Comparison of ENCODE assay signal across 19 cellular contexts in the genomic region with DNA sequence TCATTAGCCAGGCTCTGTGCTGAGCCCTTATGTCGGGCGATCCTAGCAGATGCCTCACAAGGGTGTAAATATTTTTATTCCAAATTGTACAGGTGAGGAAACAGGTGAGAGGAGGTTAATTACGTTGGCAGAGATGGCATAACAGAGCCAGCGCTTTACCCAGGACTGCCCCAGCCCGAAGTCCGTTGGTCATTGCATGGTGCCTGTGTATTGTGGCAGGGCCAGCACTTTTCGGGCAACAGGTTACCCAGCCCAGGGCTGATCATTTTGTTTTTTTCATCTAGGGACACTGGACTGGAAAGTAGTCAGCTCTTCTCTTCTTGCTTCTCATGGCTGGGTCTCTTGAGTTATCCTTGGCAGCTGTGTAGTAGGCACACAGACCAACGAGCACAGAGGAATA.
DNase-seq lines count a peak whose midpoint lies in the region; ATAC-seq, FAIRE-seq and TF ChIP-seq lines count a peak whose summit lies in the region.
"Had no signal": no experiment of that assay in that cellular context is flagged by ENCODE, and none has a peak within 500 bp of the region (broad histone marks: within the 10 kb centered on the region; RNA-seq: fewer than 3 reads in every experiment).

No MANE protein-coding gene starts in this region.

- H4K20me1 ChIP-seq in HepG2 (ENCODE audit: insufficient read depth, low read length) = no peaks in the 10 kb centered on the region
- H4K20me1 ChIP-seq: BLaER1 treated with 17β-estradiol and CSF1 and Interleukin-3, amounts not matched to agents 10 nM and 100 nM had no signal

- H3K36me3 ChIP-seq in liver (ENCODE audit: control insufficient read depth in 4 of 4, insufficient read depth in 3 of 4, low read depth in 1 of 4, low read length in 3 of 4) = no peaks in the 10 kb centered on the region
- H3K36me3 ChIP-seq in HepG2 (replicated peaks in 1 of 2; ENCODE audit: control insufficient read depth in 1 of 2, insufficient read depth in 2 of 2, low read length in 2 of 2) = no peaks in the 10 kb centered on the region
- no peaks in the 10 kb centered on the region for H3K36me3 ChIP-seq in right lobe of liver
- no peaks in the 10 kb centered on the region for H3K36me3 ChIP-seq in upper lobe of right lung
- H3K36me3 ChIP-seq in transverse colon = no peaks in the 10 kb centered on the region
- H3K36me3 ChIP-seq: BLaER1 treated with 17β-estradiol and CSF1 and Interleukin-3, amounts not matched to agents 10 nM and 100 nM had no signal

- no peaks in the 10 kb centered on the region for H3K9me3 Mint-ChIP-seq in endothelial cell (ENCODE audit: unreplicated experiment)
- H3K9me3 Mint-ChIP-seq: CD8-positive, alpha-beta memory T cell had no signal

- H3K9ac ChIP-seq in liver (ENCODE audit: low read depth in 1 of 2, low read length in 2 of 2) (peak overlapping the region in 1 of 2 donors; percentile 44), HepG2 (ENCODE audit: insufficient read depth, low read depth, low read length) (no peak overlapping the region)
- H3K9ac ChIP-seq: BLaER1 treated with 17β-estradiol and CSF1 and Interleukin-3, amounts not matched to agents 10 nM and 100 nM; GM23248 had no signal

- H3K4me3 Mint-ChIP-seq in endothelial cell (ENCODE audit: unreplicated experiment) = no peak overlapping the region
- H3K4me3 Mint-ChIP-seq: B cell; CD4-positive, CD25-positive, alpha-beta regulatory T cell; CD8-positive, alpha-beta memory T cell had no signal

- no peaks in the 10 kb centered on the region for H3K79me2 ChIP-seq in HepG2 (ENCODE audit: insufficient read depth, low read length)

- no peak overlapping the region for H2AFZ ChIP-seq in HepG2 (ENCODE audit: low read length)
- H2AFZ ChIP-seq: GM23248 had no signal

- no TSS peak for BruUV-seq in HepG2 (replicated peaks; lab: Mats Ljungman, UMichigan)

- FAIRE-seq in HepG2 (lab: Jason Lieb, UNC) (no peak), frontal cortex (lab: Jason Lieb, UNC) (no peak)
- FAIRE-seq: G401.6, GM12891, GM19239 had no signal

- peaks cover 17 to 70% (median 62%) of the 10 kb centered on the region in 4 donors for H3K4me1 ChIP-seq in liver (ENCODE audit: control insufficient read depth in 4 of 4, insufficient read depth in 4 of 4, low read length in 3 of 4)
- peaks cover 20% of the 10 kb centered on the region for H3K4me1 ChIP-seq in HepG2 (ENCODE audit: insufficient read depth, low read length)
- peaks cover 0 to 59% (median 25%) of the 10 kb centered on the region in 4 donors for H3K4me1 ChIP-seq in right lobe of liver
- H3K4me1 ChIP-seq in upper lobe of right lung = no peaks in the 10 kb centered on the region
- H3K4me1 ChIP-seq in transverse colon = no peaks in the 10 kb centered on the region

- in situ Hi-C loops in HepG2 (cut with HindIII; ENCODE audit: extremely low pct_ligation_motif_present, low pct_unique_long_range_greater_than_20kb) = no loop called here
- in situ Hi-C loops in transverse colon (cut with MboI; ENCODE audit: low pct_ligation_motif_present in 1 of 4, low pct_unique_long_range_greater_than_20kb in 1 of 4, low sequenced_read_pairs in 3 of 4) = no loop called here

- H3K36me3 Mint-ChIP-seq in endothelial cell (ENCODE audit: low read depth, unreplicated experiment) = no peaks in the 10 kb centered on the region
- H3K36me3 Mint-ChIP-seq: CD4-positive, CD25-positive, alpha-beta regulatory T cell; CD8-positive, alpha-beta memory T cell had no signal

- peaks cover 2% of the 10 kb centered on the region for H3K27me3 Mint-ChIP-seq in endothelial cell (ENCODE audit: unreplicated experiment)

- DNase-seq in HepG2 (ENCODE audit: low spot score) (no peak), caudate nucleus (lab: John Stamatoyannopoulos, UW) (no peak), right lobe of liver (peak in 2 of 3 donors; percentile 75 to 85), upper lobe of right lung (no peak), transverse colon (no peak), frontal cortex (ENCODE audit: low spot score in 2 of 2) (no peak), endothelial cell (ENCODE audit: low spot score) (no peak)
- DNase-seq: 8988T; CD4-positive, CD25-positive, alpha-beta regulatory T cell; CD8-positive, alpha-beta memory T cell; COR-L47; GM23248; H7 had no signal

- no peak overlapping the region for H3K4me3 ChIP-seq in liver (ENCODE audit: low read depth in 1 of 3, low read length in 3 of 3)
- no peak overlapping the region for H3K4me3 ChIP-seq in HepG2 (replicated peaks in 1 of 3; ENCODE audit: insufficient read depth in 1 of 3, low read depth in 2 of 3, low read length in 3 of 3)
- no peak overlapping the region for H3K4me3 ChIP-seq in right lobe of liver
- H3K4me3 ChIP-seq in upper lobe of right lung = no peak overlapping the region
- no peak overlapping the region for H3K4me3 ChIP-seq in transverse colon
- H3K4me3 ChIP-seq: BLaER1 treated with 17β-estradiol and CSF1 and Interleukin-3, amounts not matched to agents 10 nM and 100 nM; GM23248 had no signal

- WGBS in liver = 23% methylated on average over 8 of the region's 8 CpGs
- WGBS in HepG2 (ENCODE audit: low lambda C conversion rate) = 33% methylated on average over 8 of the region's 8 CpGs
- 19% methylated on average over 8 of the region's 8 CpGs for WGBS in right lobe of liver (ENCODE audit: insufficient coverage, low coverage, low lambda C conversion rate, missing lambda C conversion rate)
- 63% methylated on average over 7 to 8 of the region's 8 CpGs for WGBS in transverse colon (ENCODE audit: low coverage in 1 of 2), 2 donors

- H3K27ac ChIP-seq in liver (ENCODE audit: low read depth in 1 of 2, low read length in 2 of 2) (peak overlapping the region; percentile 92 to 95), HepG2 (ENCODE audit: extremely low read length, insufficient read depth, low read length) (no peak overlapping the region), caudate nucleus (ENCODE audit: low read depth, low read length) (peak overlapping the region; percentile 53), right lobe of liver (peak overlapping the region; percentile 37 to 82 (median 79)), upper lobe of right lung (peak overlapping the region; percentile 42), transverse colon (no peak overlapping the region)
- H3K27ac ChIP-seq: BLaER1 treated with 17β-estradiol and CSF1 and Interleukin-3, amounts not matched to agents 10 nM and 100 nM; GM23248 had no signal

- H3K9me3 ChIP-seq in liver (ENCODE audit: control insufficient read depth in 4 of 4, low read length in 3 of 4) (no peaks in the 10 kb centered on the region), HepG2 (ENCODE audit: low read length) (no peaks in the 10 kb centered on the region), right lobe of liver (no peaks in the 10 kb centered on the region), upper lobe of right lung (no peaks in the 10 kb centered on the region), transverse colon (no peaks in the 10 kb centered on the region)

- POLR2A ChIA-PET in HepG2 (lab: Yijun Ruan, JAX) = no interaction called here

- intact Hi-C loops in HepG2 (cut with micrococcal nuclease; ENCODE audit: unreplicated experiment) (no loop called here), right lobe of liver (cut with DNase I) (loop anchor here in 1 of 2 donors (10.0 kb wide), 1 partner anchor 66 kb away; no protein-coding TSS in a partner anchor), upper lobe of right lung (cut with DNase I) (no loop called here), transverse colon (cut with DNase I; ENCODE audit: low total_unique reads) (no loop called here)

- CTCF ChIA-PET in HepG2 (lab: Yijun Ruan, JAX; ENCODE audit: low intra/inter-chr PET ratio, low total read pairs) = no interaction called here

- TF ChIP-seq RAD21 in liver (IDR thresholded peaks at IDR 0.05) = peak in 1 of 2 donors; percentile 16
- TF ChIP-seq RAD21 in HepG2 (CRISPR knock-in tag; IDR thresholded peaks at IDR 0.05) = no peak

- TF ChIP-seq POLR2A in HepG2 (IDR thresholded peaks at IDR 0.05; ENCODE audit: insufficient read depth in 1 of 2, low read depth in 2 of 2, low read length in 2 of 2) (no peak), right lobe of liver (IDR thresholded peaks at IDR 0.05) (no peak), transverse colon (IDR thresholded peaks at IDR 0.05) (no peak)

- no peak overlapping the region for H3K27ac Mint-ChIP-seq in endothelial cell (ENCODE audit: unreplicated experiment)
- H3K27ac Mint-ChIP-seq: B cell; CD4-positive, CD25-positive, alpha-beta regulatory T cell; CD8-positive, alpha-beta memory T cell had no signal

- no peak for ATAC-seq in HepG2
- ATAC-seq in right lobe of liver = peak; percentile 20 to 50 (median 38)
- no peak for ATAC-seq in upper lobe of right lung

- H3K4me1 Mint-ChIP-seq in endothelial cell (ENCODE audit: unreplicated experiment) = peaks cover 8% of the 10 kb centered on the region
- H3K4me1 Mint-ChIP-seq: B cell; CD4-positive, CD25-positive, alpha-beta regulatory T cell; CD8-positive, alpha-beta memory T cell had no signal

- TF ChIP-seq CTCF in liver (IDR thresholded peaks at IDR 0.05; ENCODE audit: low read depth, low read length, missing input control) (no peak), HepG2 (CRISPR knock-in tag; IDR thresholded peaks at IDR 0.05) (no peak), right lobe of liver (IDR thresholded peaks at IDR 0.05) (no peak), upper lobe of right lung (IDR thresholded peaks at IDR 0.05) (no peak), transverse colon (IDR thresholded peaks at IDR 0.05) (no peak), endothelial cell (IDR thresholded peaks at IDR 0.05; ENCODE audit: unreplicated experiment) (no peak)

- TF ChIP-seq EP300 in HepG2 (IDR thresholded peaks at IDR 0.05; ENCODE audit: low read depth in 2 of 2, low read length in 2 of 2) (no peak), HepG2 (CRISPR knock-in tag; IDR thresholded peaks at IDR 0.05; ENCODE audit: borderline replicate concordance) (no peak), transverse colon (IDR thresholded peaks at IDR 0.05; ENCODE audit: low read depth) (no peak)

- H3K4me2 ChIP-seq in HepG2 (ENCODE audit: low read depth, low read length) = no peak overlapping the region

- no peaks in the 10 kb centered on the region for H3K27me3 ChIP-seq in liver (ENCODE audit: control insufficient read depth in 4 of 4, insufficient read depth in 4 of 4, low read length in 3 of 4)
- H3K27me3 ChIP-seq in HepG2 (ENCODE audit: control insufficient read depth in 1 of 2, insufficient read depth in 2 of 2, low read length in 2 of 2) = peaks cover 0 to 9% of the 10 kb centered on the region in 2 experiments; a peak in 2 of 5 replicates
- no peaks in the 10 kb centered on the region for H3K27me3 ChIP-seq in right lobe of liver
- H3K27me3 ChIP-seq in upper lobe of right lung = no peaks in the 10 kb centered on the region
- H3K27me3 ChIP-seq in transverse colon = peaks cover 6% of the 10 kb centered on the region

TF ChIP-seq in liver, 16 proteins besides CTCF, POLR2A, EP300 and RAD21 (continues in another document):
- TF ChIP-seq FOXA2 (IDR thresholded peaks at IDR 0.05) (no peak), HNF4G (IDR thresholded peaks at IDR 0.05) (peak; percentile 17), SP1 (IDR thresholded peaks at IDR 0.05) (peak; percentile 51), TAF1 (conservative IDR thresholded peaks at IDR 0.05) (no peak), NR2F2 (IDR thresholded peaks at IDR 0.05) (no peak)

TF ChIP-seq in HepG2, 621 proteins besides CTCF, POLR2A, EP300 and RAD21 (continues in another document):
- no peak for TF ChIP-seq KLF6 (CRISPR knock-in tag; IDR thresholded peaks at IDR 0.05)

Comparison
In these comparisons a context has a peak if more than half of its experiments do, and no peak if none do; other contexts are left out.
1. H3K27ac ChIP-seq: peak in liver (2 of 2), caudate nucleus (single experiment), right lobe of liver (3 of 3) and upper lobe of right lung (single experiment); none in HepG2 (single experiment) and transverse colon (0 of 4).
2. ATAC-seq: peak in right lobe of liver (4 of 4); none in HepG2 (single experiment) and upper lobe of right lung (single experiment).
3. DNase-seq: peak in right lobe of liver (2 of 3); none in HepG2 (single experiment), caudate nucleus (0 of 61), upper lobe of right lung (single experiment), transverse colon (single experiment), frontal cortex (0 of 2) and endothelial cell (single experiment).